ENCODE assay signal across 2 cellular contexts in the genomic region with DNA sequence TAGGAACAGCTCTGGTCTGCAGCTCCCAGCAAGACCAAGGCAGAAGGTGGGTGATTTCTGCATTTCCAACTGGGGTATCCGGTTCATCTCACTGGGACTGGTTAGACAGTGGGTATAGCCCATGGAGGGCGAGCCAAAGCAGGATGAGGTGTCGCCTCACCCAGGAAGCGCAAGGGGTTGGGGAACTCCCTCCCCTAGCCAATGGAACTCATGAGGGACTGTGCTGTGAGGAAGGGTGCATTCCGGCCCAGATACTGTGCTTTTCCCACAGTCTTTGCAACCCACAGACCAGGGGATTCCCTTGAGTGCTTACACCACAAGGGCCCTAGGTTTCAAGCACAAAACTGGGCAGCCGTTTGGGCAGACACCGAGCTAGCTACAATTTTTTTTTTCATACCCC.
TF ChIP-seq lines count a peak whose summit lies in the region.

No MANE protein-coding gene starts in this region.

TF ChIP-seq in GM23338, 12 proteins besides CTCF, POLR2A, EP300 and RAD21:
- TF ChIP-seq ZNF114 (CRISPR knock-in tag; IDR thresholded peaks at IDR 0.05) (no peak), CREB1 (CRISPR knock-in tag; IDR thresholded peaks at IDR 0.05; ENCODE audit: low read depth) (no peak), ZNF331 (CRISPR knock-in tag; IDR thresholded peaks at IDR 0.05; ENCODE audit: low read depth) (no peak), STAT1 (IDR thresholded peaks at IDR 0.05; ENCODE audit: unreplicated experiment) (no peak), EZH2 (IDR thresholded peaks at IDR 0.05; ENCODE audit: low read depth, unreplicated experiment) (no peak), POLR2AphosphoS5 (IDR thresholded peaks at IDR 0.05; ENCODE audit: low read depth) (no peak), JUNB (IDR thresholded peaks at IDR 0.05; ENCODE audit: unreplicated experiment) (no peak)
- TF ChIP-seq, protein P1, sequence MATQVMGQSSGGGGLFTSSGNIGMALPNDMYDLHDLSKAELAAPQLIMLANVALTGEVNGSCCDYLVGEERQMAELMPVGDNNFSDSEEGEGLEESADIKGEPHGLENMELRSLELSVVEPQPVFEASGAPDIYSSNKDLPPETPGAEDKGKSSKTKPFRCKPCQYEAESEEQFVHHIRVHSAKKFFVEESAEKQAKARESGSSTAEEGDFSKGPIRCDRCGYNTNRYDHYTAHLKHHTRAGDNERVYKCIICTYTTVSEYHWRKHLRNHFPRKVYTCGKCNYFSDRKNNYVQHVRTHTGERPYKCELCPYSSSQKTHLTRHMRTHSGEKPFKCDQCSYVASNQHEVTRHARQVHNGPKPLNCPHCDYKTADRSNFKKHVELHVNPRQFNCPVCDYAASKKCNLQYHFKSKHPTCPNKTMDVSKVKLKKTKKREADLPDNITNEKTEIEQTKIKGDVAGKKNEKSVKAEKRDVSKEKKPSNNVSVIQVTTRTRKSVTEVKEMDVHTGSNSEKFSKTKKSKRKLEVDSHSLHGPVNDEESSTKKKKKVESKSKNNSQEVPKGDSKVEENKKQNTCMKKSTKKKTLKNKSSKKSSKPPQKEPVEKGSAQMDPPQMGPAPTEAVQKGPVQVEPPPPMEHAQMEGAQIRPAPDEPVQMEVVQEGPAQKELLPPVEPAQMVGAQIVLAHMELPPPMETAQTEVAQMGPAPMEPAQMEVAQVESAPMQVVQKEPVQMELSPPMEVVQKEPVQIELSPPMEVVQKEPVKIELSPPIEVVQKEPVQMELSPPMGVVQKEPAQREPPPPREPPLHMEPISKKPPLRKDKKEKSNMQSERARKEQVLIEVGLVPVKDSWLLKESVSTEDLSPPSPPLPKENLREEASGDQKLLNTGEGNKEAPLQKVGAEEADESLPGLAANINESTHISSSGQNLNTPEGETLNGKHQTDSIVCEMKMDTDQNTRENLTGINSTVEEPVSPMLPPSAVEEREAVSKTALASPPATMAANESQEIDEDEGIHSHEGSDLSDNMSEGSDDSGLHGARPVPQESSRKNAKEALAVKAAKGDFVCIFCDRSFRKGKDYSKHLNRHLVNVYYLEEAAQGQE (IDR thresholded peaks at IDR 0.05; ENCODE audit: unreplicated experiment): no peak
- TF ChIP-seq, protein P2, sequence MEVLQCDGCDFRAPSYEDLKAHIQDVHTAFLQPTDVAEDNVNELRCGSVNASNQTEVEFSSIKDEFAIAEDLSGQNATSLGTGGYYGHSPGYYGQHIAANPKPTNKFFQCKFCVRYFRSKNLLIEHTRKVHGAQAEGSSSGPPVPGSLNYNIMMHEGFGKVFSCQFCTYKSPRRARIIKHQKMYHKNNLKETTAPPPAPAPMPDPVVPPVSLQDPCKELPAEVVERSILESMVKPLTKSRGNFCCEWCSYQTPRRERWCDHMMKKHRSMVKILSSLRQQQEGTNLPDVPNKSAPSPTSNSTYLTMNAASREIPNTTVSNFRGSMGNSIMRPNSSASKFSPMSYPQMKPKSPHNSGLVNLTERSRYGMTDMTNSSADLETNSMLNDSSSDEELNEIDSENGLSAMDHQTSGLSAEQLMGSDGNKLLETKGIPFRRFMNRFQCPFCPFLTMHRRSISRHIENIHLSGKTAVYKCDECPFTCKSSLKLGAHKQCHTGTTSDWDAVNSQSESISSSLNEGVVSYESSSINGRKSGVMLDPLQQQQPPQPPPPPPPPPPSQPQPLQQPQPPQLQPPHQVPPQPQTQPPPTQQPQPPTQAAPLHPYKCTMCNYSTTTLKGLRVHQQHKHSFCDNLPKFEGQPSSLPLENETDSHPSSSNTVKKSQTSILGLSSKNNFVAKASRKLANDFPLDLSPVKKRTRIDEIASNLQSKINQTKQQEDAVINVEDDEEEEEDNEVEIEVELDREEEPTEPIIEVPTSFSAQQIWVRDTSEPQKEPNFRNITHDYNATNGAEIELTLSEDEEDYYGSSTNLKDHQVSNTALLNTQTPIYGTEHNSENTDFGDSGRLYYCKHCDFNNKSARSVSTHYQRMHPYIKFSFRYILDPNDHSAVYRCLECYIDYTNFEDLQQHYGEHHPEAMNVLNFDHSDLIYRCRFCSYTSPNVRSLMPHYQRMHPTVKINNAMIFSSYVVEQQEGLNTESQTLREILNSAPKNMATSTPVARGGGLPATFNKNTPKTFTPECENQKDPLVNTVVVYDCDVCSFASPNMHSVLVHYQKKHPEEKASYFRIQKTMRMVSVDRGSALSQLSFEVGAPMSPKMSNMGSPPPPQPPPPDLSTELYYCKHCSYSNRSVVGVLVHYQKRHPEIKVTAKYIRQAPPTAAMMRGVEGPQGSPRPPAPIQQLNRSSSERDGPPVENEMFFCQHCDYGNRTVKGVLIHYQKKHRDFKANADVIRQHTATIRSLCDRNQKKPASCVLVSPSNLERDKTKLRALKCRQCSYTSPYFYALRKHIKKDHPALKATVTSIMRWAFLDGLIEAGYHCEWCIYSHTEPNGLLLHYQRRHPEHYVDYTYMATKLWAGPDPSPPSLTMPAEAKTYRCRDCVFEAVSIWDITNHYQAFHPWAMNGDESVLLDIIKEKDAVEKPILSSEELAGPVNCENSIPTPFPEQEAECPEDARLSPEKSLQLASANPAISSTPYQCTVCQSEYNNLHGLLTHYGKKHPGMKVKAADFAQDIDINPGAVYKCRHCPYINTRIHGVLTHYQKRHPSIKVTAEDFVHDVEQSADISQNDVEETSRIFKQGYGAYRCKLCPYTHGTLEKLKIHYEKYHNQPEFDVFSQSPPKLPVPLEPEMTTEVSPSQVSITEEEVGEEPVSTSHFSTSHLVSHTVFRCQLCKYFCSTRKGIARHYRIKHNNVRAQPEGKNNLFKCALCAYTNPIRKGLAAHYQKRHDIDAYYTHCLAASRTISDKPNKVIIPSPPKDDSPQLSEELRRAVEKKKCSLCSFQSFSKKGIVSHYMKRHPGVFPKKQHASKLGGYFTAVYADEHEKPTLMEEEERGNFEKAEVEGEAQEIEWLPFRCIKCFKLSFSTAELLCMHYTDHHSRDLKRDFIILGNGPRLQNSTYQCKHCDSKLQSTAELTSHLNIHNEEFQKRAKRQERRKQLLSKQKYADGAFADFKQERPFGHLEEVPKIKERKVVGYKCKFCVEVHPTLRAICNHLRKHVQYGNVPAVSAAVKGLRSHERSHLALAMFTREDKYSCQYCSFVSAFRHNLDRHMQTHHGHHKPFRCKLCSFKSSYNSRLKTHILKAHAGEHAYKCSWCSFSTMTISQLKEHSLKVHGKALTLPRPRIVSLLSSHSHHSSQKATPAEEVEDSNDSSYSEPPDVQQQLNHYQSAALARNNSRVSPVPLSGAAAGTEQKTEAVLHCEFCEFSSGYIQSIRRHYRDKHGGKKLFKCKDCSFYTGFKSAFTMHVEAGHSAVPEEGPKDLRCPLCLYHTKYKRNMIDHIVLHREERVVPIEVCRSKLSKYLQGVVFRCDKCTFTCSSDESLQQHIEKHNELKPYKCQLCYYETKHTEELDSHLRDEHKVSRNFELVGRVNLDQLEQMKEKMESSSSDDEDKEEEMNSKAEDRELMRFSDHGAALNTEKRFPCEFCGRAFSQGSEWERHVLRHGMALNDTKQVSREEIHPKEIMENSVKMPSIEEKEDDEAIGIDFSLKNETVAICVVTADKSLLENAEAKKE (CRISPR knock-in tag; IDR thresholded peaks at IDR 0.05): no peak
TF ChIP-seq in GM23338: peak in this region for 0.

TF ChIP-seq in GM12878, 131 proteins besides CTCF, POLR2A, EP300 and RAD21:
- TF ChIP-seq MEF2B (IDR thresholded peaks at IDR 0.05; ENCODE audit: partially characterized antibody, poor library complexity, severe bottlenecking) (peak; percentile 12), TBL1XR1 (IDR thresholded peaks at IDR 0.05; ENCODE audit: low read depth, low read length) (no peak), JUND (IDR thresholded peaks at IDR 0.05; ENCODE audit: low read depth, low read length) (no peak), RUNX3 (IDR thresholded peaks at IDR 0.05; ENCODE audit: low read length) (peak; percentile 52), NR2F1 (conservative IDR thresholded peaks at IDR 0.05) (no peak), CHD1 (IDR thresholded peaks at IDR 0.05; ENCODE audit: low read depth, low read length) (no peak), IKZF1 (conservative IDR thresholded peaks at IDR 0.05) (peak; percentile 40; the same call in 1 of the 2 replicates), IKZF2 (IDR thresholded peaks at IDR 0.05) (peak in 1 of 2 experiments; percentile 30; a peak in 1 of 4 replicates)
- TF ChIP-seq, protein P3, sequence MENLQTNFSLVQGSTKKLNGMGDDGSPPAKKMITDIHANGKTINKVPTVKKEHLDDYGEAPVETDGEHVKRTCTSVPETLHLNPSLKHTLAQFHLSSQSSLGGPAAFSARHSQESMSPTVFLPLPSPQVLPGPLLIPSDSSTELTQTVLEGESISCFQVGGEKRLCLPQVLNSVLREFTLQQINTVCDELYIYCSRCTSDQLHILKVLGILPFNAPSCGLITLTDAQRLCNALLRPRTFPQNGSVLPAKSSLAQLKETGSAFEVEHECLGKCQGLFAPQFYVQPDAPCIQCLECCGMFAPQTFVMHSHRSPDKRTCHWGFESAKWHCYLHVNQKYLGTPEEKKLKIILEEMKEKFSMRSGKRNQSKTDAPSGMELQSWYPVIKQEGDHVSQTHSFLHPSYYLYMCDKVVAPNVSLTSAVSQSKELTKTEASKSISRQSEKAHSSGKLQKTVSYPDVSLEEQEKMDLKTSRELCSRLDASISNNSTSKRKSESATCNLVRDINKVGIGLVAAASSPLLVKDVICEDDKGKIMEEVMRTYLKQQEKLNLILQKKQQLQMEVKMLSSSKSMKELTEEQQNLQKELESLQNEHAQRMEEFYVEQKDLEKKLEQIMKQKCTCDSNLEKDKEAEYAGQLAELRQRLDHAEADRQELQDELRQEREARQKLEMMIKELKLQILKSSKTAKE (IDR thresholded peaks at IDR 0.05; ENCODE audit: low read depth, poor library complexity, severe bottlenecking): no peak
- TF ChIP-seq, protein P1 (IDR thresholded peaks at IDR 0.05; ENCODE audit: low read depth, low read length): no peak
TF ChIP-seq in GM12878: peak in this region for 4.
